Comparison of ENCODE assay signal across 1 cellular context in the genomic region with DNA sequence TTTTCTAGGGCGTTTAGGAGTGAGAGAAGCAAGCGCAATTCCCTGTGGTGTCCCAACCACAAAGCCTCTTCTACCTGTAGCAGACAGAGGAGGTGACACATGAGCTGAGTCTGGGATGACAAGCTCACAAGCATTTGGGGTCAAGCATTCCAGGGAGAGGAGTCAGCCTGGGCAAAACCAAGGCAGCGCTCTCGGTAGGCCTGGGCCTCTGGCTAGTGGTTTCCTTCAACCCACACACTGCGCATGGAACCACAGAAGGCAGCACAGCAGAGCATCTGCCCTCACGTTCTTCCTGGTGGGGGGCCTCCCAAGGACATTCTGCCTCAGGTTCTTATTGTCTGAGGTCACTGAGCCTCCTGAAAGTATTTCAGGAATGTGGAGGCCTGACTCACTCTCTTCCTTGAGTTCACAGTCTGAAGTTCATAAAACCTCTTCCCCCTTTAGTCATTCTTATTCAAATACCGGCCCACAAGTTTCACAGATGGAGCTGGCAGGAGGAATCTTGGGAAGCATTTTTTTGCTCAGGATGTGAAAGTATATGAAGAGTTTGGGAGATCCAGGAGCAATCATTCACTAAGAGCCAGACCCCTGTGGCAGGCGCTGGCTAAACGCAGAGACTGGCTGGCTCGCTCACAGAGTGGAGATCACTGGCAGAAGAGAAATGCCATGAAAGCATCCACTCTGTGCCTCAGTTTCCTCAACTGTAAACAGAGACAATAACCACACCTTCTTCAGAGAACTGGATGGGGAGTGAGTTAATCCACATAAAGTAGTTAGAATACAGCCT.
TF ChIP-seq lines count a peak whose summit lies in the region.

No MANE protein-coding gene starts in this region.

TF ChIP-seq in endothelial cell of umbilical vein, 7 proteins besides CTCF, POLR2A, EP300 and RAD21 (continued from another document):
- TF ChIP-seq GATA2 (IDR thresholded peaks at IDR 0.05; ENCODE audit: insufficient read depth, insufficient read length, low read depth, low read length) (peak; percentile 52), JUN (IDR thresholded peaks at IDR 0.05; ENCODE audit: borderline replicate concordance, insufficient read depth, insufficient read length, low read depth) (peak; percentile 92), MYC (IDR thresholded peaks at IDR 0.05; ENCODE audit: low read depth, low read length) (no peak), POLR2AphosphoS5 (IDR thresholded peaks at IDR 0.05; ENCODE audit: insufficient read depth, low read depth, low read length) (peak; percentile 81)
